8 cellular contexts compared by ENCODE assay signal in genomic region chr12:53006810-53007742, GRCh38. TPM values are rescaled to one million over a fixed set of nuclear protein-coding genes. Genes with fewer than 3 reads are reported as not detected.
A peak's percentile ranks its signal among the peaks of the same experiment; 100 is the strongest.
DNase-seq lines count a peak whose midpoint lies in the region; ATAC-seq and TF ChIP-seq lines count a peak whose summit lies in the region.

No MANE protein-coding gene starts in this region.

- H3K36me3 Mint-ChIP-seq in activated T-helper 1 cell treated with anti-CD3 and anti-CD28 coated beads, Interleukin-12 subunit alpha, Interleukin-12 subunit beta, Interleukin-2, Interleukin-4 antibody, amounts not matched to agents 30 ng/mL and 10 ng/mL and 1 ng/mL, durations not matched to agents 14 hours and 24 hours and 36 hours (ENCODE audit: low read depth) = peaks cover 28% of the 10 kb centered on the region
- H3K36me3 Mint-ChIP-seq in naive thymus-derived CD8-positive, alpha-beta T cell = peaks cover 0 to 25% (median 4%) of the 10 kb centered on the region in 3 donors
- peaks cover 32 to 35% of the 10 kb centered on the region in 2 donors for H3K36me3 Mint-ChIP-seq in stimulated activated naive B cell treated with anti-CD40 and anti-IgM and Interleukin-4, amounts not matched to agents 10 μg/mL and 1 μg/mL and 100 μg/mL, for 72 hours

- ATAC-seq in naive thymus-derived CD8-positive, alpha-beta T cell = peak; percentile 25 to 30
- ATAC-seq in stimulated activated naive B cell treated with anti-CD40 and anti-IgM and Interleukin-4, amounts not matched to agents 10 μg/mL and 1 μg/mL and 100 μg/mL, for 72 hours (replicated peaks) = peak; percentile 50
- no peak for ATAC-seq in GM18505 (IDR thresholded peaks at IDR 0.05; ENCODE audit: unreplicated experiment)

- H3K36me3 ChIP-seq in GM06990 (ENCODE audit: control insufficient read depth, insufficient read depth, low read length) = no peaks in the 10 kb centered on the region; the same call in 1 of the 2 replicates
- no peaks in the 10 kb centered on the region for H3K36me3 ChIP-seq in Peyer's patch
- no peaks in the 10 kb centered on the region for H3K36me3 ChIP-seq in fibroblast of lung (ENCODE audit: control insufficient read depth, insufficient read depth, low read length)

- peak overlapping the region; percentile 97 for H3K27ac Mint-ChIP-seq in activated T-helper 1 cell treated with anti-CD3 and anti-CD28 coated beads, Interleukin-12 subunit alpha, Interleukin-12 subunit beta, Interleukin-2, Interleukin-4 antibody, amounts not matched to agents 30 ng/mL and 10 ng/mL and 1 ng/mL, durations not matched to agents 14 hours and 24 hours and 36 hours
- H3K27ac Mint-ChIP-seq in naive thymus-derived CD8-positive, alpha-beta T cell = peak overlapping the region; percentile 96 to 99 (median 99)
- peak overlapping the region; percentile 100 for H3K27ac Mint-ChIP-seq in stimulated activated naive B cell treated with anti-CD40 and anti-IgM and Interleukin-4, amounts not matched to agents 10 μg/mL and 1 μg/mL and 100 μg/mL, for 72 hours

- peak overlapping the region; percentile 93 for H3K4me2 ChIP-seq in fibroblast of lung (ENCODE audit: extremely low read depth, insufficient read depth, low read length)

- POLR2A ChIA-PET in naive thymus-derived CD8-positive, alpha-beta T cell (lab: Charles Lee) = interaction anchor here (0.7 to 2.0 kb wide), 12 partner anchors 17 to 1273 kb away, joined by 3 to 20 read pairs (median 4); partner anchors contain the start of genes CSAD, HNRNPA1, SP1 and SPRYD3

- H3K4me3 Mint-ChIP-seq in activated T-helper 1 cell treated with anti-CD3 and anti-CD28 coated beads, Interleukin-12 subunit alpha, Interleukin-12 subunit beta, Interleukin-2, Interleukin-4 antibody, amounts not matched to agents 30 ng/mL and 10 ng/mL and 1 ng/mL, durations not matched to agents 14 hours and 24 hours and 36 hours = peak overlapping the region; percentile 95
- peak overlapping the region; percentile 96 to 100 (median 98) for H3K4me3 Mint-ChIP-seq in naive thymus-derived CD8-positive, alpha-beta T cell
- H3K4me3 Mint-ChIP-seq in stimulated activated naive B cell treated with anti-CD40 and anti-IgM and Interleukin-4, amounts not matched to agents 10 μg/mL and 1 μg/mL and 100 μg/mL, for 72 hours = peak overlapping the region; percentile 98

- H3K4me1 ChIP-seq in Peyer's patch (peaks cover 0 to 53% (median 27%) of the 10 kb centered on the region in 4 donors), fibroblast of lung (ENCODE audit: control insufficient read depth, extremely low read depth, insufficient read depth, low read length) (peaks cover 2% of the 10 kb centered on the region)

- H3K27me3 ChIP-seq in GM06990 (replicated peaks; ENCODE audit: control insufficient read depth, insufficient read depth, low read length) (no peaks in the 10 kb centered on the region), Peyer's patch (no peaks in the 10 kb centered on the region), fibroblast of lung (ENCODE audit: control insufficient read depth, insufficient read depth, low read length) (no peaks in the 10 kb centered on the region)

- intact Hi-C loops in activated T-helper 1 cell treated with anti-CD3 and anti-CD28 coated beads, Interleukin-12 subunit alpha, Interleukin-12 subunit beta, Interleukin-2, Interleukin-4 antibody, amounts not matched to agents 30 ng/mL and 10 ng/mL and 1 ng/mL, durations not matched to agents 14 hours and 24 hours and 36 hours (cut with micrococcal nuclease) = loop anchor here (1.0 to 10.0 kb wide), 15 partner anchors 47 to 1182 kb away; partner anchors contain the start of genes ATF7, ATG101, ATP5MC2 and CALCOCO1

- H2AFZ ChIP-seq in fibroblast of lung (ENCODE audit: low read length) = peak overlapping the region; percentile 6

- no peaks in the 10 kb centered on the region for H3K9me3 Mint-ChIP-seq in activated T-helper 1 cell treated with anti-CD3 and anti-CD28 coated beads, Interleukin-12 subunit alpha, Interleukin-12 subunit beta, Interleukin-2, Interleukin-4 antibody, amounts not matched to agents 30 ng/mL and 10 ng/mL and 1 ng/mL, durations not matched to agents 14 hours and 24 hours and 36 hours
- H3K9me3 Mint-ChIP-seq in naive thymus-derived CD8-positive, alpha-beta T cell = peaks cover 0 to 2% (median 0%) of the 10 kb centered on the region in 9 donors
- H3K9me3 Mint-ChIP-seq in stimulated activated naive B cell treated with anti-CD40 and anti-IgM and Interleukin-4, amounts not matched to agents 10 μg/mL and 1 μg/mL and 100 μg/mL, for 72 hours = no peaks in the 10 kb centered on the region

- DNase-seq in GM06990 (ENCODE audit: extremely low read depth, insufficient read length) (peak; percentile 88), HuH-7.5 (ENCODE audit: low spot score) (peak; percentile 78), Peyer's patch (peak; percentile 70 to 83 (median 77)), fibroblast of lung (ENCODE audit: low read depth in 2 of 2) (peak; percentile 57 to 63)
- peak; percentile 66 for DNase-seq in activated T-helper 1 cell treated with anti-CD3 and anti-CD28 coated beads, Interleukin-12 subunit alpha, Interleukin-12 subunit beta, Interleukin-2, Interleukin-4 antibody, amounts not matched to agents 30 ng/mL and 10 ng/mL and 1 ng/mL, durations not matched to agents 14 hours and 24 hours and 36 hours (ENCODE audit: low spot score)
- DNase-seq in naive thymus-derived CD8-positive, alpha-beta T cell = peak; percentile 65 to 87 (median 72)
- peak; percentile 69 for DNase-seq in stimulated activated naive B cell treated with anti-CD40 and anti-IgM and Interleukin-4, amounts not matched to agents 10 μg/mL and 1 μg/mL and 100 μg/mL, for 72 hours

- TF ChIP-seq CTCF in GM06990 (IDR thresholded peaks at IDR 0.05; ENCODE audit: insufficient read depth, low read length, poor library complexity, severe bottlenecking) (no peak), Peyer's patch (IDR thresholded peaks at IDR 0.05) (no peak), fibroblast of lung (conservative IDR thresholded peaks at IDR 0.05 in 1 of 2, IDR thresholded peaks at IDR 0.05 in 1 of 2; ENCODE audit: low read depth in 1 of 2, low read length in 2 of 2) (no peak)

- H3K9ac ChIP-seq in fibroblast of lung (ENCODE audit: insufficient read depth, low read length) = peak overlapping the region; percentile 75

- H3K27me3 Mint-ChIP-seq in activated T-helper 1 cell treated with anti-CD3 and anti-CD28 coated beads, Interleukin-12 subunit alpha, Interleukin-12 subunit beta, Interleukin-2, Interleukin-4 antibody, amounts not matched to agents 30 ng/mL and 10 ng/mL and 1 ng/mL, durations not matched to agents 14 hours and 24 hours and 36 hours (ENCODE audit: insufficient read depth) = peaks cover 2% of the 10 kb centered on the region
- no peaks in the 10 kb centered on the region for H3K27me3 Mint-ChIP-seq in naive thymus-derived CD8-positive, alpha-beta T cell
- no peaks in the 10 kb centered on the region for H3K27me3 Mint-ChIP-seq in stimulated activated naive B cell treated with anti-CD40 and anti-IgM and Interleukin-4, amounts not matched to agents 10 μg/mL and 1 μg/mL and 100 μg/mL, for 72 hours

- H3K9me3 ChIP-seq in Peyer's patch (no peaks in the 10 kb centered on the region), fibroblast of lung (ENCODE audit: control insufficient read depth, insufficient read depth, low read depth, low read length) (no peaks in the 10 kb centered on the region)

- peaks cover 44% of the 10 kb centered on the region for H3K4me1 Mint-ChIP-seq in activated T-helper 1 cell treated with anti-CD3 and anti-CD28 coated beads, Interleukin-12 subunit alpha, Interleukin-12 subunit beta, Interleukin-2, Interleukin-4 antibody, amounts not matched to agents 30 ng/mL and 10 ng/mL and 1 ng/mL, durations not matched to agents 14 hours and 24 hours and 36 hours (ENCODE audit: low read depth)
- H3K4me1 Mint-ChIP-seq in naive thymus-derived CD8-positive, alpha-beta T cell = peaks cover 24 to 65% (median 59%) of the 10 kb centered on the region in 4 donors
- peaks cover 25 to 43% of the 10 kb centered on the region in 2 donors for H3K4me1 Mint-ChIP-seq in stimulated activated naive B cell treated with anti-CD40 and anti-IgM and Interleukin-4, amounts not matched to agents 10 μg/mL and 1 μg/mL and 100 μg/mL, for 72 hours

- TF ChIP-seq POLR2A in Peyer's patch (IDR thresholded peaks at IDR 0.05) = no peak
- TF ChIP-seq POLR2A in GM18505 (IDR thresholded peaks at IDR 0.05; ENCODE audit: borderline replicate concordance, extremely low read depth, insufficient read depth, insufficient read length) = no peak

- peaks cover 4% of the 10 kb centered on the region for H4K20me1 ChIP-seq in fibroblast of lung (ENCODE audit: control insufficient read depth, extremely low read depth, insufficient read depth, low read length)

- peak overlapping the region; percentile 85 to 94 (median 90) for H3K27ac ChIP-seq in Peyer's patch
- peak overlapping the region; percentile 89 for H3K27ac ChIP-seq in fibroblast of lung (ENCODE audit: insufficient read depth, low read length)

- H3K4me3 ChIP-seq in GM06990 (replicated peaks; ENCODE audit: low read depth, low read length) = peak overlapping the region; percentile 100
- H3K4me3 ChIP-seq in Peyer's patch = peak overlapping the region; percentile 82 to 94 (median 90)
- peak overlapping the region; percentile 84 to 100 (median 94) for H3K4me3 ChIP-seq in fibroblast of lung (replicated peaks in 1 of 4; ENCODE audit: control extremely low read depth in 1 of 4, insufficient read depth in 1 of 4, low read depth in 3 of 4, low read length in 4 of 4)

- H3K79me2 ChIP-seq in fibroblast of lung (ENCODE audit: control insufficient read depth, insufficient read depth, low read length) = peaks cover 56% of the 10 kb centered on the region

RNA-seq across cellular contexts. Expression of gene EIF4B, which starts 0.8 kb away (rescaled TPM):
- total RNA-seq in Peyer's patch = 100 to 1,000 TPM; 234 to 531 (median 250) TPM
- 463 and 473 TPM in 2 replicates for total RNA-seq in activated T-helper 1 cell treated with anti-CD3 and anti-CD28 coated beads, Interleukin-12 subunit alpha, Interleukin-12 subunit beta, Interleukin-2, Interleukin-4 antibody, amounts not matched to agents 30 ng/mL and 10 ng/mL and 1 ng/mL, durations not matched to agents 14 hours and 24 hours and 36 hours
- 1,180 and 1,819 TPM in 2 replicates for total RNA-seq in fibroblast of lung
- 380 and 466 TPM in 2 replicates for polyA plus RNA-seq in fibroblast of lung
- polyA plus RNA-seq in fibroblast of lung (2012) = 255 and 359 TPM in 2 replicates
- polyA minus RNA-seq in fibroblast of lung (ENCODE audit: low replicate concordance) = 698 and 797 TPM in 2 replicates
- total RNA-seq in naive thymus-derived CD8-positive, alpha-beta T cell = 100 to 1,000 TPM; 752 to 804 TPM
- polyA plus RNA-seq in naive thymus-derived CD8-positive, alpha-beta T cell = 100 to 1,000 TPM; 116 to 146 (median 124) TPM

RNA-seq across cellular contexts. Expression of gene TNS2, which starts 42.8 kb away (rescaled TPM):
- total RNA-seq in Peyer's patch (100 to 1,000 TPM in 3 of 4 donors, 10 to 100 TPM in 1; 29.2 to 274 (median 154) TPM), fibroblast of lung (52.4 and 60.6 TPM in 2 replicates)
- total RNA-seq in activated T-helper 1 cell treated with anti-CD3 and anti-CD28 coated beads, Interleukin-12 subunit alpha, Interleukin-12 subunit beta, Interleukin-2, Interleukin-4 antibody, amounts not matched to agents 30 ng/mL and 10 ng/mL and 1 ng/mL, durations not matched to agents 14 hours and 24 hours and 36 hours = 2.7 and 3.1 TPM in 2 replicates
- polyA plus RNA-seq in fibroblast of lung = 35.3 and 45.5 TPM in 2 replicates
- 52.3 and 54.6 TPM in 2 replicates for polyA plus RNA-seq in fibroblast of lung (2012)
- polyA minus RNA-seq in fibroblast of lung (ENCODE audit: low replicate concordance) = 141 and 176 TPM in 2 replicates
- 1 to 10 TPM; 2.4 to 3.0 TPM for total RNA-seq in naive thymus-derived CD8-positive, alpha-beta T cell
- under 1 TPM in 2 of 3 donors, not detected in 1; 0.13 to 0.19 TPM for polyA plus RNA-seq in naive thymus-derived CD8-positive, alpha-beta T cell

RNA-seq across cellular contexts. Expression of gene KRT18, which starts 58.2 kb away (rescaled TPM):
- total RNA-seq in Peyer's patch = 100 to 1,000 TPM; 320 to 614 (median 477) TPM
- total RNA-seq in activated T-helper 1 cell treated with anti-CD3 and anti-CD28 coated beads, Interleukin-12 subunit alpha, Interleukin-12 subunit beta, Interleukin-2, Interleukin-4 antibody, amounts not matched to agents 30 ng/mL and 10 ng/mL and 1 ng/mL, durations not matched to agents 14 hours and 24 hours and 36 hours = 3.2 and 3.9 TPM in 2 replicates
- total RNA-seq in fibroblast of lung = 1.2 and 3.1 TPM in 2 replicates
- 11.8 and 88.0 TPM in 2 replicates for polyA plus RNA-seq in fibroblast of lung
- 15.5 and 101 TPM in 2 replicates for polyA plus RNA-seq in fibroblast of lung (2012)
- 32.5 and 171 TPM in 2 replicates for polyA minus RNA-seq in fibroblast of lung (ENCODE audit: low replicate concordance)
- total RNA-seq in naive thymus-derived CD8-positive, alpha-beta T cell = 10 to 100 TPM in 1 of 2 experiments, 1 to 10 TPM in 1; 9.7 to 10.6 TPM
- 1 to 10 TPM; 3.5 to 9.3 (median 9.0) TPM for polyA plus RNA-seq in naive thymus-derived CD8-positive, alpha-beta T cell

Comparison
In these comparisons a context has a peak if more than half of its experiments do, and no peak if none do; other contexts are left out.
1. RNA of gene KRT18, which starts 58.2 kb away (total RNA-seq): 320 to 614 TPM in Peyer's patch; 9.7 to 10.6 TPM in naive thymus-derived CD8-positive, alpha-beta T cell, 3.2 to 3.9 TPM in activated T-helper 1 cell treated with anti-CD3 and anti-CD28 coated beads, Interleukin-12 subunit alpha, Interleukin-12 subunit beta, Interleukin-2, Interleukin-4 antibody, amounts not matched to agents 30 ng/mL and 10 ng/mL and 1 ng/mL, durations not matched to agents 14 hours and 24 hours and 36 hours and 1.2 to 3.1 TPM in fibroblast of lung; every median in the first group is over 10 times any median in the second.
2. Peak in every context shown above with its lines, with median percentiles within 50 percentile points of each other: DNase-seq, H3K4me3 ChIP-seq, H3K27ac Mint-ChIP-seq and H3K4me3 Mint-ChIP-seq.